Comparison of ENCODE assay signal across 19 cellular contexts in genomic region chrX:93120805-93121204, GRCh38.
"Had no signal": no experiment of that assay in that cellular context is flagged by ENCODE, and none has a peak within 500 bp of the region (broad histone marks: within the 10 kb centered on the region; RNA-seq: fewer than 3 reads in every experiment).

No MANE protein-coding gene starts in this region.

- H3K36me3 Mint-ChIP-seq: immature natural killer cell, memory B cell, mesothelial cell of epicardium, natural killer cell had no signal

- H3K9me3 ChIP-seq: esophagus squamous epithelium, gastroesophageal sphincter, left ventricle myocardium inferior, lower lobe of right lung, psoas muscle, sigmoid colon, tibial artery, upper lobe of left lung, uterus had no signal

- H3K4me3 Mint-ChIP-seq: effector memory CD8-positive, alpha-beta T cell; immature natural killer cell; memory B cell; mesothelial cell of epicardium; natural killer cell had no signal

- H3K27me3 ChIP-seq: esophagus squamous epithelium, gastroesophageal sphincter, sigmoid colon, tibial artery, upper lobe of left lung, uterus had no signal

- ATAC-seq: effector memory CD8-positive, alpha-beta T cell; gastroesophageal sphincter; lower lobe of right lung; natural killer cell; psoas muscle had no signal

- H3K4me1 ChIP-seq: esophagus squamous epithelium, gastroesophageal sphincter, left ventricle myocardium inferior, lower lobe of right lung, psoas muscle, sigmoid colon, tibial artery, upper lobe of left lung, uterus had no signal

- DNase-seq: effector memory CD8-positive, alpha-beta T cell; esophagus squamous epithelium; foreskin fibroblast; glutamatergic neuron; immature natural killer cell; left ventricle myocardium inferior; lower lobe of right lung; natural killer cell; psoas muscle; sigmoid colon; stimulated activated CD4-positive, alpha-beta T cell treated with anti-CD3 and anti-CD28 coated beads, Interleukin-2, amount 100 ng/mL, for 24 hours; stimulated activated naive CD4-positive, alpha-beta T cell; tibial artery; upper lobe of left lung; uterus had no signal

- H3K9me3 Mint-ChIP-seq: mesothelial cell of epicardium had no signal

- H3K4me3 ChIP-seq: esophagus squamous epithelium, gastroesophageal sphincter, left ventricle myocardium inferior, lower lobe of right lung, psoas muscle, sigmoid colon, skin epidermis, tibial artery, upper lobe of left lung, uterus had no signal

- H3K36me3 ChIP-seq: esophagus squamous epithelium, gastroesophageal sphincter, left ventricle myocardium inferior, lower lobe of right lung, sigmoid colon, tibial artery, upper lobe of left lung, uterus had no signal

- H3K27ac ChIP-seq: esophagus squamous epithelium, gastroesophageal sphincter, left ventricle myocardium inferior, lower lobe of right lung, psoas muscle, sigmoid colon, skin epidermis, tibial artery, upper lobe of left lung, uterus had no signal

- H3K27ac Mint-ChIP-seq: effector memory CD8-positive, alpha-beta T cell; immature natural killer cell; memory B cell; mesothelial cell of epicardium; natural killer cell had no signal

- H3K27me3 Mint-ChIP-seq: effector memory CD8-positive, alpha-beta T cell; memory B cell had no signal

- H3K4me1 Mint-ChIP-seq: immature natural killer cell, memory B cell, natural killer cell had no signal
